In genomic region chr12:91877461-91878230, GRCh38 we compare ENCODE assay signal across 9 cellular contexts.
DNase-seq lines count a peak whose midpoint lies in the region; ATAC-seq and TF ChIP-seq lines count a peak whose summit lies in the region.
"Had no signal": no experiment of that assay in that cellular context is flagged by ENCODE, and none has a peak within 500 bp of the region (broad histone marks: within the 10 kb centered on the region; RNA-seq: fewer than 3 reads in every experiment).

No MANE protein-coding gene starts in this region.

- no peak overlapping the region for H3K4me3 ChIP-seq in BLaER1 treated with 17β-estradiol and CSF1 and Interleukin-3, amounts not matched to agents 10 nM and 100 nM
- no peak overlapping the region for H3K4me3 ChIP-seq in right cardiac atrium (ENCODE audit: low read length)

- H3K27ac Mint-ChIP-seq in activated T-cell treated with anti-CD3 and anti-CD28 coated beads, Interleukin-2, amount 50 U/mL, for 72 hours: peak overlapping the region; percentile 98
- H3K27ac Mint-ChIP-seq in naive B cell: peak overlapping the region; percentile 95 to 99 (median 97)
- no peak overlapping the region for H3K27ac Mint-ChIP-seq in mesothelial cell of epicardium

- H3K4me1 Mint-ChIP-seq in activated T-cell treated with anti-CD3 and anti-CD28 coated beads, Interleukin-2, amount 50 U/mL, for 72 hours (ENCODE audit: low read depth): peaks cover 60% of the 10 kb centered on the region
- H3K4me1 Mint-ChIP-seq in naive B cell: peaks cover 22 to 23% (median 23%) of the 10 kb centered on the region in 3 donors
- peaks cover 5% of the 10 kb centered on the region for H3K4me1 Mint-ChIP-seq in mesothelial cell of epicardium

- H3K36me3 ChIP-seq in BLaER1 treated with 17β-estradiol and CSF1 and Interleukin-3, amounts not matched to agents 10 nM and 100 nM: no peaks in the 10 kb centered on the region

- no peaks in the 10 kb centered on the region for H3K27me3 ChIP-seq in BLaER1 treated with 17β-estradiol and CSF1 and Interleukin-3, amounts not matched to agents 10 nM and 100 nM
- no peaks in the 10 kb centered on the region for H3K27me3 ChIP-seq in right cardiac atrium (ENCODE audit: control insufficient read depth, insufficient read depth)

- H3K9ac ChIP-seq in BLaER1 treated with 17β-estradiol and CSF1 and Interleukin-3, amounts not matched to agents 10 nM and 100 nM: peak overlapping the region in 1 of 11 experiments; percentile 25; a peak in 1 of 22 replicates

- intact Hi-C loops in right cardiac atrium (cut with DNase I): no loop called here

- WGBS in right cardiac atrium: 87% methylated on average over 5 of the region's 5 CpGs

- no peak for TF ChIP-seq CTCF in mesothelial cell of epicardium (IDR thresholded peaks at IDR 0.05; ENCODE audit: unreplicated experiment)

- peaks cover 0 to 2% of the 10 kb centered on the region in 2 donors for H3K9me3 Mint-ChIP-seq in activated T-cell treated with anti-CD3 and anti-CD28 coated beads, Interleukin-2, amount 50 U/mL, for 72 hours
- H3K9me3 Mint-ChIP-seq in naive B cell: peaks cover 0 to 2% (median 0%) of the 10 kb centered on the region in 7 donors
- H3K9me3 Mint-ChIP-seq in mesothelial cell of epicardium: peaks cover 9% of the 10 kb centered on the region

- H3K4me3 Mint-ChIP-seq in activated T-cell treated with anti-CD3 and anti-CD28 coated beads, Interleukin-2, amount 50 U/mL, for 72 hours: peak overlapping the region; percentile 80 to 87
- H3K4me3 Mint-ChIP-seq in naive B cell (peak overlapping the region; percentile 12 to 81 (median 53)), mesothelial cell of epicardium (no peak overlapping the region)

- H4K20me1 ChIP-seq in BLaER1 treated with 17β-estradiol and CSF1 and Interleukin-3, amounts not matched to agents 10 nM and 100 nM: no peaks in the 10 kb centered on the region

- peaks cover 0 to 36% (median 8%) of the 10 kb centered on the region in 10 experiments; a peak in 13 of 20 replicates for H3K4me1 ChIP-seq in BLaER1 treated with 17β-estradiol and CSF1 and Interleukin-3, amounts not matched to agents 10 nM and 100 nM
- no peaks in the 10 kb centered on the region for H3K4me1 ChIP-seq in right cardiac atrium (ENCODE audit: control insufficient read depth, insufficient read depth, low read length)

- no peaks in the 10 kb centered on the region for H3K9me3 ChIP-seq in BLaER1 treated with 17β-estradiol and CSF1 and Interleukin-3, amounts not matched to agents 10 nM and 100 nM (replicated peaks in 1 of 11)
- H3K9me3 ChIP-seq in right cardiac atrium (ENCODE audit: control insufficient read depth, low read length): no peaks in the 10 kb centered on the region

- H3K27ac ChIP-seq in BLaER1 treated with 17β-estradiol and CSF1 and Interleukin-3, amounts not matched to agents 10 nM and 100 nM: peak overlapping the region in 5 of 11 experiments; percentile 1 to 65 (median 57); a peak in 6 of 22 replicates
- H3K27ac ChIP-seq in right cardiac atrium (ENCODE audit: low read length): no peak overlapping the region

- peak overlapping the region in 7 of 11 experiments; percentile 3 to 65 (median 43); a peak in 9 of 22 replicates for H3K4me2 ChIP-seq in BLaER1 treated with 17β-estradiol and CSF1 and Interleukin-3, amounts not matched to agents 10 nM and 100 nM

- peak; percentile 53 to 55 for ATAC-seq in activated T-cell treated with anti-CD3 and anti-CD28 coated beads, Interleukin-2, amount 50 U/mL, for 72 hours (replicated peaks in 1 of 2)
- ATAC-seq in naive B cell (ENCODE audit: low read depth in 2 of 2) (peak; percentile 29 to 37), right cardiac atrium (no peak)

- peaks cover 7 to 14% of the 10 kb centered on the region in 2 donors for H3K36me3 Mint-ChIP-seq in activated T-cell treated with anti-CD3 and anti-CD28 coated beads, Interleukin-2, amount 50 U/mL, for 72 hours (ENCODE audit: insufficient read depth in 2 of 2)
- peaks cover 0 to 4% of the 10 kb centered on the region in 2 donors for H3K36me3 Mint-ChIP-seq in naive B cell
- H3K36me3 Mint-ChIP-seq in mesothelial cell of epicardium: no peaks in the 10 kb centered on the region

- DNase-seq in NCI-H146 treated with DMSO at 0.1 percent for 48 hours (lab: John Stamatoyannopoulos, UW; ENCODE audit: unreplicated experiment) (peak; percentile 59), naive B cell (peak; percentile 29), NCI-H2227 (lab: John Stamatoyannopoulos, UW; ENCODE audit: unreplicated experiment) (no peak), right cardiac atrium (no peak), mesothelial cell of epicardium (ENCODE audit: low spot score in 2 of 2, unreplicated experiment in 2 of 2) (no peak), Kasumi-1 (lab: John Stamatoyannopoulos, UW) (no peak)
- DNase-seq in activated T-cell treated with anti-CD3 and anti-CD28 coated beads, Interleukin-2, amount 50 U/mL, for 72 hours: peak; percentile 43 to 52
- DNase-seq: NCI-H1694 treated with DMSO at 0.1 percent for 48 hours had no signal

- H3K27me3 Mint-ChIP-seq in activated T-cell treated with anti-CD3 and anti-CD28 coated beads, Interleukin-2, amount 50 U/mL, for 72 hours (ENCODE audit: low read depth): no peaks in the 10 kb centered on the region
- H3K27me3 Mint-ChIP-seq in naive B cell (no peaks in the 10 kb centered on the region), mesothelial cell of epicardium (ENCODE audit: low read depth) (no peaks in the 10 kb centered on the region)

Comparison
In these comparisons a context has a peak if more than half of its experiments do, and no peak if none do; other contexts are left out.
1. DNase-seq: peak in NCI-H146 treated with DMSO at 0.1 percent for 48 hours (single experiment), activated T-cell treated with anti-CD3 and anti-CD28 coated beads, Interleukin-2, amount 50 U/mL, for 72 hours (2 of 2) and naive B cell (single experiment); none in NCI-H2227 (single experiment), right cardiac atrium (0 of 3), mesothelial cell of epicardium (0 of 2) and Kasumi-1 (0 of 2).
2. ATAC-seq: peak in activated T-cell treated with anti-CD3 and anti-CD28 coated beads, Interleukin-2, amount 50 U/mL, for 72 hours (2 of 2) and naive B cell (2 of 2); none in right cardiac atrium (0 of 2).